8 cellular contexts compared by ENCODE assay signal in the genomic region with DNA sequence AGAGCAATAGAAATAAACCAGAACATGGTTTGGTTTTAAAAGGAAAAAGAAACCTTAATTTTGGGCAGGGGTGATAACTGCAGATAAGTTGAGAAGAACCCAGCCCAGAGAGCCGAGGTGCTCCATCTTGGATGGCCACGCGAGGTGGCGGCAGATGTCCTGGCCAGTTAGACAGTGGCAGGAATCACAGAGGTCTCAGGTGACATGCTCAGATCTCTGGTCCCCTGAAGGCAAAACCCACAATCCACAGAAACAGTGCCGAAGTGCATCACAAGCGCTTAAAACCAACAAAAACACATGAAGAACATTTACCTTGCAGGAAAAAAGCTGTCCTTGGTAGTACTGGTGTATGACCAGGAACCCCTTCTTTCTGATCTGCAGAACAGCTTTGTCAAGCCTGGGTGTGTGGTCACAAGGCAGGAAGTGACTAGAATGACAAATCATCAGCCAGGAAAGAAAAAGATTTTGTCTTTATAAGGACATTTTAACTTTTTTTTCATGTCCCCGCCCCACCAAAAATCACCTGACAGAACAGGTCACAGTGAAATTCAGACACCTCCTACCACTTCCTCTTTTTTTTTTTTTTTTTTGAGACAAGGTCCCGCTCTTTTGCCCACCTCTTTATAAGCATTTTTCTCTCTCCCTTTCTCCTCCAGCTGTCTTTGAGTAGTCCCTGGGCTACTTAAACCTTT. TPM values are rescaled to one million over a fixed set of nuclear protein-coding genes. Genes with fewer than 3 reads are reported as not detected.
A peak's percentile ranks its signal among the peaks of the same experiment; 100 is the strongest.
DNase-seq lines count a peak whose midpoint lies in the region; ATAC-seq lines count a peak whose summit lies in the region.

A gene with protein sequence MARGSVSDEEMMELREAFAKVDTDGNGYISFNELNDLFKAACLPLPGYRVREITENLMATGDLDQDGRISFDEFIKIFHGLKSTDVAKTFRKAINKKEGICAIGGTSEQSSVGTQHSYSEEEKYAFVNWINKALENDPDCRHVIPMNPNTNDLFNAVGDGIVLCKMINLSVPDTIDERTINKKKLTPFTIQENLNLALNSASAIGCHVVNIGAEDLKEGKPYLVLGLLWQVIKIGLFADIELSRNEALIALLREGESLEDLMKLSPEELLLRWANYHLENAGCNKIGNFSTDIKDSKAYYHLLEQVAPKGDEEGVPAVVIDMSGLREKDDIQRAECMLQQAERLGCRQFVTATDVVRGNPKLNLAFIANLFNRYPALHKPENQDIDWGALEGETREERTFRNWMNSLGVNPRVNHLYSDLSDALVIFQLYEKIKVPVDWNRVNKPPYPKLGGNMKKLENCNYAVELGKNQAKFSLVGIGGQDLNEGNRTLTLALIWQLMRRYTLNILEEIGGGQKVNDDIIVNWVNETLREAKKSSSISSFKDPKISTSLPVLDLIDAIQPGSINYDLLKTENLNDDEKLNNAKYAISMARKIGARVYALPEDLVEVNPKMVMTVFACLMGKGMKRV (minus strand): TSS at position 379 of the 692 bp plus-strand sequence. CDS start 22,515 bp downstream, outside the sequence.

- CTCF ChIA-PET in activated naive CD4-positive, alpha-beta T cell treated with anti-CD3 and anti-CD28 coated beads for 36 hours (lab: Charles Lee) = interaction anchor here (0.6 to 2.4 kb wide), 10 partner anchors 10 to 617 kb away, joined by 3 to 18 read pairs (median 4); no protein-coding TSS in a partner anchor

- no peak within 1 kb of the TSS for H2BK15ac ChIP-seq in mesendoderm (replicated peaks; ENCODE audit: low read depth)

- H3K36me3 Mint-ChIP-seq in activated naive CD4-positive, alpha-beta T cell treated with anti-CD3 and anti-CD28 coated beads for 36 hours (ENCODE audit: low read depth) = peaks cover 35% of the 10 kb centered on the region

- intact Hi-C loops in activated naive CD4-positive, alpha-beta T cell treated with anti-CD3 and anti-CD28 coated beads for 36 hours (cut with micrococcal nuclease) = loop anchor here (1.0 to 5.0 kb wide), 10 partner anchors 14 to 841 kb away; a partner anchor contains a TSS

- peaks cover 34% of the 10 kb centered on the region for H3K4me1 Mint-ChIP-seq in activated naive CD4-positive, alpha-beta T cell treated with anti-CD3 and anti-CD28 coated beads for 36 hours (ENCODE audit: low read depth)
- H3K4me1 Mint-ChIP-seq in stimulated activated naive CD8-positive, alpha-beta T cell treated with anti-CD3 and anti-CD28 coated beads, Interleukin-15, amount 100 ng/mL, for 72 hours = peaks cover 45% of the 10 kb centered on the region

- no peak within 1 kb of the TSS for H2BK5ac ChIP-seq in mesendoderm (ENCODE audit: low read length)

- peak within 1 kb of the TSS; percentile 98 for H3K27ac Mint-ChIP-seq in activated naive CD4-positive, alpha-beta T cell treated with anti-CD3 and anti-CD28 coated beads for 36 hours
- H3K27ac Mint-ChIP-seq in stimulated activated naive CD8-positive, alpha-beta T cell treated with anti-CD3 and anti-CD28 coated beads, Interleukin-15, amount 100 ng/mL, for 72 hours = peak within 1 kb of the TSS; percentile 97

- H3K4me3 ChIP-seq in mesendoderm (ENCODE audit: low read length) = no peak within 1 kb of the TSS

- H3K9ac ChIP-seq in mesendoderm (ENCODE audit: low read length) = no peak within 1 kb of the TSS

- H3K27me3 Mint-ChIP-seq in activated naive CD4-positive, alpha-beta T cell treated with anti-CD3 and anti-CD28 coated beads for 36 hours (ENCODE audit: low read depth) = no peaks in the 10 kb centered on the region
- no peaks in the 10 kb centered on the region for H3K27me3 Mint-ChIP-seq in stimulated activated naive CD8-positive, alpha-beta T cell treated with anti-CD3 and anti-CD28 coated beads, Interleukin-15, amount 100 ng/mL, for 72 hours

- no peak within 1 kb of the TSS for H3K23ac ChIP-seq in mesendoderm (ENCODE audit: low read length)

- H2BK120ac ChIP-seq in mesendoderm (ENCODE audit: low read depth, low read length) = no peak within 1 kb of the TSS

- H4K8ac ChIP-seq in mesendoderm (ENCODE audit: low read depth, low read length) = no peak within 1 kb of the TSS

- H4K5ac ChIP-seq in mesendoderm (ENCODE audit: low read length) = no peak within 1 kb of the TSS

- no peak within 1 kb of the TSS for H3K4ac ChIP-seq in mesendoderm (ENCODE audit: low read depth, low read length)

- peak; percentile 94 for DNase-seq in SIG-M5 treated with dmso at 0.1 percent for 504 hours (lab: John Stamatoyannopoulos, UW; ENCODE audit: unreplicated experiment)
- peak; percentile 92 for DNase-seq in activated naive CD4-positive, alpha-beta T cell treated with anti-CD3 and anti-CD28 coated beads for 36 hours
- DNase-seq in mesendoderm = peak; percentile 62
- peak; percentile 74 to 87 for DNase-seq in stimulated activated naive CD8-positive, alpha-beta T cell treated with anti-CD3 and anti-CD28 coated beads, Interleukin-15, amount 100 ng/mL, for 72 hours
- no peak for DNase-seq in anterior cingulate cortex (lab: John Stamatoyannopoulos, UW)
- no peak for DNase-seq in HK-2 (ENCODE audit: unreplicated experiment)

- H3K79me2 ChIP-seq in mesendoderm (ENCODE audit: control insufficient read depth, insufficient read depth, low read length) = no peaks in the 10 kb centered on the region

- no CpG with 5 or more reads among the region's 8 CpGs for WGBS in mesendoderm (ENCODE audit: extremely low coverage, insufficient coverage, low lambda C conversion rate)

- H3K4me3 Mint-ChIP-seq in activated naive CD4-positive, alpha-beta T cell treated with anti-CD3 and anti-CD28 coated beads for 36 hours = peak within 1 kb of the TSS; percentile 93
- H3K4me3 Mint-ChIP-seq in stimulated activated naive CD8-positive, alpha-beta T cell treated with anti-CD3 and anti-CD28 coated beads, Interleukin-15, amount 100 ng/mL, for 72 hours = peak within 1 kb of the TSS; percentile 93 to 95

- H2AK5ac ChIP-seq in mesendoderm (ENCODE audit: low read length) = no peak within 1 kb of the TSS

- H3K4me2 ChIP-seq in mesendoderm (ENCODE audit: low read length) = no peak within 1 kb of the TSS

- no peaks in the 10 kb centered on the region for H3K27me3 ChIP-seq in mesendoderm (ENCODE audit: insufficient read depth, low read length, poor library complexity)

- no peaks in the 10 kb centered on the region for H3K4me1 ChIP-seq in mesendoderm (ENCODE audit: control insufficient read depth, low read depth, low read length)

- no peak within 1 kb of the TSS for H3K27ac ChIP-seq in mesendoderm (ENCODE audit: low read depth, low read length)

- no peaks in the 10 kb centered on the region for H3K79me1 ChIP-seq in mesendoderm (ENCODE audit: low read length)

- H3K36me3 ChIP-seq in mesendoderm (ENCODE audit: control insufficient read depth, insufficient read depth, low read length) = no peaks in the 10 kb centered on the region

- ATAC-seq in GM19035 (IDR thresholded peaks at IDR 0.05; ENCODE audit: unreplicated experiment) = peak; percentile 69
- peak; percentile 62 for ATAC-seq in HG03135 (IDR thresholded peaks at IDR 0.05; ENCODE audit: unreplicated experiment)
- peak; percentile 83 for ATAC-seq in stimulated activated naive CD8-positive, alpha-beta T cell treated with anti-CD3 and anti-CD28 coated beads, Interleukin-15, amount 100 ng/mL, for 72 hours

- no peak within 1 kb of the TSS for H3K18ac ChIP-seq in mesendoderm (ENCODE audit: low read length)

- no peaks in the 10 kb centered on the region for H3K9me3 Mint-ChIP-seq in activated naive CD4-positive, alpha-beta T cell treated with anti-CD3 and anti-CD28 coated beads for 36 hours
- H3K9me3 Mint-ChIP-seq in stimulated activated naive CD8-positive, alpha-beta T cell treated with anti-CD3 and anti-CD28 coated beads, Interleukin-15, amount 100 ng/mL, for 72 hours = no peaks in the 10 kb centered on the region

- no peak within 1 kb of the TSS for H3K56ac ChIP-seq in mesendoderm (ENCODE audit: low read length)

RNA-seq across cellular contexts. Expression of the gene that starts here (rescaled TPM):
- 1,000 to 10,000 TPM; 1,008 to 1,043 TPM for total RNA-seq in activated naive CD4-positive, alpha-beta T cell treated with anti-CD3 and anti-CD28 coated beads for 36 hours
- 20.9 TPM for polyA plus RNA-seq in mesendoderm (2013, experiment 1 of 2)
- polyA plus RNA-seq in mesendoderm (2013, experiment 2 of 2) = 22.8 TPM

Comparison
In these comparisons a context has a peak if more than half of its experiments do, and no peak if none do; other contexts are left out.
1. DNase-seq: peak in SIG-M5 treated with dmso at 0.1 percent for 504 hours (single experiment), activated naive CD4-positive, alpha-beta T cell treated with anti-CD3 and anti-CD28 coated beads for 36 hours (single experiment), mesendoderm (single experiment) and stimulated activated naive CD8-positive, alpha-beta T cell treated with anti-CD3 and anti-CD28 coated beads, Interleukin-15, amount 100 ng/mL, for 72 hours (2 of 2); none in anterior cingulate cortex (0 of 58) and HK-2 (single experiment).
2. Peak in every context shown above with its lines, with median percentiles within 50 percentile points of each other: ATAC-seq.